8 cellular contexts compared by ENCODE assay signal in genomic region chr15:90716976-90717821, GRCh38. TPM values are rescaled to one million over a fixed set of nuclear protein-coding genes. Genes with fewer than 3 reads are reported as not detected.
DNase-seq lines count a peak whose midpoint lies in the region; ATAC-seq, FAIRE-seq and TF ChIP-seq lines count a peak whose summit lies in the region.

Gene BLM (plus strand): TSS chr15:90717346. CDS start chr15:90747393, 30,047 bp downstream.

- H3K9me1 ChIP-seq in keratinocyte (ENCODE audit: control insufficient read depth, extremely low read depth, insufficient read depth, low read length), result no peaks in the 10 kb centered on the region

- H3K4me3 ChIP-seq in keratinocyte (ENCODE audit: control insufficient read depth in 2 of 3, extremely low read depth in 1 of 3, insufficient read depth in 2 of 3, low read depth in 1 of 3, low read length in 3 of 3), result peak within 1 kb of the TSS; percentile 57 to 89 (median 65)

- H3K9ac ChIP-seq in keratinocyte (ENCODE audit: control insufficient read depth, extremely low read depth, insufficient read depth, low read length), result peak within 1 kb of the TSS; percentile 80

- H3K4me1 ChIP-seq in keratinocyte (ENCODE audit: control insufficient read depth, extremely low read depth, insufficient read depth, low read length), result peaks cover 6% of the 10 kb centered on the region

- no peaks in the 10 kb centered on the region for H4K20me1 ChIP-seq in keratinocyte (ENCODE audit: control insufficient read depth, extremely low read depth, insufficient read depth, low read length)

- peak within 1 kb of the TSS; percentile 89 for H3K4me2 ChIP-seq in keratinocyte (ENCODE audit: control insufficient read depth, extremely low read depth, insufficient read depth, low read depth, low read length)

- DNase-seq in Ammon's horn (ENCODE audit: low spot score) (peak; percentile 99), NCI-H460 (ENCODE audit: extremely low read depth, low read depth) (peak; percentile 93), cerebellar nuclear complex (lab: John Stamatoyannopoulos, UW) (peak; percentile 85 to 92), keratinocyte (ENCODE audit: low read depth, low spot score) (peak; percentile 90)
- DNase-seq in activated CD4-positive, CD25-positive, alpha-beta regulatory T cell treated with anti-CD3 and anti-CD28 coated beads, Interleukin-2, amount 50 U/mL, for 72 hours, result peak; percentile 91
- peak; percentile 85 to 90 for DNase-seq in stimulated activated CD4-positive, alpha-beta T cell treated with anti-CD3 and anti-CD28 coated beads, Interleukin-15, amount 100 ng/mL, for 1 hour (ENCODE audit: low read depth in 1 of 2, low spot score in 1 of 2)

- peaks cover 24% of the 10 kb centered on the region for H3K79me2 ChIP-seq in keratinocyte (ENCODE audit: control insufficient read depth, insufficient read depth, low read length)

- TF ChIP-seq CTCF in keratinocyte (optimal IDR thresholded peaks at IDR 0.05 in 1 of 3, IDR thresholded peaks at IDR 0.05 in 1 of 3, conservative IDR thresholded peaks at IDR 0.05 in 1 of 3; ENCODE audit: extremely low read depth in 1 of 3, insufficient read depth in 2 of 3, low read length in 3 of 3), result peak in 2 of 3 experiments; percentile 20 to 44

- dilution Hi-C loops in keratinocyte (cut with MboI; ENCODE audit: extremely low pct_ligation_motif_present, low sequenced_read_pairs), result no loop called here

- H3K27ac ChIP-seq in keratinocyte (ENCODE audit: control insufficient read depth, insufficient read depth, low read length), result peak within 1 kb of the TSS; percentile 75

- ATAC-seq in GM19043 (IDR thresholded peaks at IDR 0.05; ENCODE audit: low read depth, unreplicated experiment), result peak; percentile 98
- ATAC-seq in HG03378 (IDR thresholded peaks at IDR 0.05; ENCODE audit: unreplicated experiment), result peak; percentile 98

- FAIRE-seq in keratinocyte (lab: Jason Lieb, UNC), result peak; percentile 71

- H2AFZ ChIP-seq in keratinocyte (ENCODE audit: control insufficient read depth, low read length), result peak within 1 kb of the TSS; percentile 92

- no peaks in the 10 kb centered on the region for H3K9me3 ChIP-seq in keratinocyte (ENCODE audit: control insufficient read depth, low read depth, low read length)

- H3K36me3 ChIP-seq in keratinocyte (ENCODE audit: control insufficient read depth in 2 of 2, extremely low read depth in 1 of 2, insufficient read depth in 2 of 2, low read length in 2 of 2), result no peaks in the 10 kb centered on the region

- no peaks in the 10 kb centered on the region for H3K27me3 ChIP-seq in keratinocyte (ENCODE audit: control insufficient read depth, extremely low read depth, insufficient read depth, low read length)

RNA-seq across cellular contexts. Expression of gene BLM, which starts in this region (rescaled TPM):
- total RNA-seq in NCI-H460 (2014; rRNA removed; shearing (Covaris generic)), result 9.9 and 10.6 TPM in 2 replicates
- 9.5 and 17.8 TPM in 2 replicates for polyA plus RNA-seq in NCI-H460 (2014; cell fraction: nucleus; rRNA removed)
- polyA plus RNA-seq in keratinocyte, result 0.94 to 4.4 TPM (median 3.2 TPM) in 3 replicates
- polyA plus RNA-seq in keratinocyte (2011; ENCODE audit: low read depth), result 0.12 TPM
- 0.99 and 1.8 TPM in 2 replicates for polyA plus RNA-seq in keratinocyte (2011; cell fraction: cytosol; rRNA removed)
- polyA plus RNA-seq in keratinocyte (2011; cell fraction: nucleus; rRNA removed), result 2.0 and 2.7 TPM in 2 replicates
- polyA plus RNA-seq in keratinocyte (2012; ENCODE audit: low replicate concordance), result 0.39 and 4.0 TPM in 2 replicates
- 1.8 to 9.2 TPM (median 2.3 TPM) in 3 replicates for polyA minus RNA-seq in keratinocyte
- polyA minus RNA-seq in keratinocyte (2011; cell fraction: cytosol; rRNA and poly(A)+ RNA removed), result 2.1 TPM
- polyA minus RNA-seq in keratinocyte (2011; cell fraction: nucleus; rRNA and poly(A)+ RNA removed), result 1.6 and 4.5 TPM in 2 replicates

Comparison
In these comparisons a context has a peak if more than half of its experiments do, and no peak if none do; other contexts are left out.
1. Peak in every context shown above with its lines: DNase-seq, ATAC-seq, H3K4me3 ChIP-seq and H3K27ac ChIP-seq.